In genomic region chr3:141412936-141413354, GRCh38 we compare ENCODE assay signal across 1 cellular context.
TF ChIP-seq lines count a peak whose summit lies in the region.

No MANE protein-coding gene starts in this region.

TF ChIP-seq in HepG2, 621 proteins besides CTCF, POLR2A, EP300 and RAD21 (continued from another document and continues in another):
- TF ChIP-seq ZBTB37 (CRISPR knock-in tag; IDR thresholded peaks at IDR 0.05) (no peak; the same call in 1 of the 2 replicates), HCFC1 (IDR thresholded peaks at IDR 0.05; ENCODE audit: low read depth, low read length) (no peak), KLF6 (CRISPR knock-in tag; IDR thresholded peaks at IDR 0.05) (no peak), KLF9 (CRISPR knock-in tag; IDR thresholded peaks at IDR 0.05; ENCODE audit: low read depth) (no peak), GPN1 (CRISPR knock-in tag; IDR thresholded peaks at IDR 0.05; ENCODE audit: borderline replicate concordance) (no peak), FOXA3 (CRISPR knock-in tag; IDR thresholded peaks at IDR 0.05) (peak; percentile 86), ZNF562 (CRISPR knock-in tag; IDR thresholded peaks at IDR 0.05; ENCODE audit: borderline replicate concordance) (no peak), SNAI1 (CRISPR knock-in tag; IDR thresholded peaks at IDR 0.05; ENCODE audit: borderline replicate concordance) (no peak), ZNF331 (CRISPR knock-in tag; IDR thresholded peaks at IDR 0.05) (peak; percentile 88), ATRX (CRISPR knock-in tag; IDR thresholded peaks at IDR 0.05; ENCODE audit: borderline replicate concordance) (no peak), YY1 (IDR thresholded peaks at IDR 0.05; ENCODE audit: insufficient read depth, insufficient replicate concordance, low read depth, low read length) (peak; percentile 54), NCOA5 (CRISPR knock-in tag; IDR thresholded peaks at IDR 0.05) (no peak), CHD2 (IDR thresholded peaks at IDR 0.05; ENCODE audit: low read depth, low read length) (no peak), REST (IDR thresholded peaks at IDR 0.05; ENCODE audit: borderline replicate concordance in 1 of 2, low read depth in 1 of 2, low read length in 2 of 2) (peak in 1 of 2 experiments; percentile 59; a peak in 1 of 4 replicates), MAZ (IDR thresholded peaks at IDR 0.05; ENCODE audit: borderline replicate concordance, low read depth, low read length) (no peak), MAZ (CRISPR knock-in tag; IDR thresholded peaks at IDR 0.05; ENCODE audit: low read depth) (no peak), TIGD3 (CRISPR knock-in tag; IDR thresholded peaks at IDR 0.05; ENCODE audit: borderline replicate concordance) (no peak), MXD4 (CRISPR knock-in tag; IDR thresholded peaks at IDR 0.05) (no peak), POGK (CRISPR knock-in tag; conservative IDR thresholded peaks at IDR 0.05) (no peak; the same call in 1 of the 2 replicates), RXRA (CRISPR knock-in tag; IDR thresholded peaks at IDR 0.05) (peak; percentile 46), SYNCRIP (IDR thresholded peaks at IDR 0.05; ENCODE audit: insufficient read depth, low read depth, low read length) (no peak), ZHX1 (CRISPR knock-in tag; IDR thresholded peaks at IDR 0.05; ENCODE audit: low read depth) (peak; percentile 65; the same call in 1 of the 2 replicates), SAP130 (CRISPR knock-in tag; IDR thresholded peaks at IDR 0.05; ENCODE audit: low read depth) (peak; percentile 83), HNF4A (CRISPR knock-in tag; IDR thresholded peaks at IDR 0.05) (peak; percentile 61), STAG1 (CRISPR knock-in tag; IDR thresholded peaks at IDR 0.05) (peak; percentile 50), WIZ (CRISPR knock-in tag; IDR thresholded peaks at IDR 0.05) (no peak), ZIK1 (CRISPR knock-in tag; IDR thresholded peaks at IDR 0.05; ENCODE audit: borderline replicate concordance, low read depth) (no peak), CSRNP1 (CRISPR knock-in tag; IDR thresholded peaks at IDR 0.05) (no peak), PHF5A (CRISPR knock-in tag; IDR thresholded peaks at IDR 0.05; ENCODE audit: low read depth, unreplicated experiment) (no peak), ZFP90 (CRISPR knock-in tag; IDR thresholded peaks at IDR 0.05; ENCODE audit: borderline replicate concordance) (peak; percentile 42; the same call in 1 of the 2 replicates), DBP (CRISPR knock-in tag; IDR thresholded peaks at IDR 0.05; ENCODE audit: not compliant biosample characterization) (no peak), GATAD2A (CRISPR knock-in tag; IDR thresholded peaks at IDR 0.05) (peak; percentile 93), NFIB (CRISPR knock-in tag; IDR thresholded peaks at IDR 0.05; ENCODE audit: borderline replicate concordance) (no peak), TARDBP (CRISPR knock-in tag; IDR thresholded peaks at IDR 0.05) (peak; percentile 68), GABPB1 (CRISPR knock-in tag; IDR thresholded peaks at IDR 0.05) (peak; percentile 56), ZNF326 (CRISPR knock-in tag; IDR thresholded peaks at IDR 0.05; ENCODE audit: borderline replicate concordance) (no peak), ZNF670 (CRISPR knock-in tag; IDR thresholded peaks at IDR 0.05; ENCODE audit: borderline replicate concordance) (no peak; the same call in 1 of the 2 replicates), STAT6 (CRISPR knock-in tag; IDR thresholded peaks at IDR 0.05; ENCODE audit: borderline replicate concordance) (no peak), RBAK (CRISPR knock-in tag; IDR thresholded peaks at IDR 0.05) (no peak), ZNF337 (CRISPR knock-in tag; IDR thresholded peaks at IDR 0.05; ENCODE audit: borderline replicate concordance, low read depth) (no peak), NFKBIZ (CRISPR knock-in tag; IDR thresholded peaks at IDR 0.05) (no peak), ZNF775 (CRISPR knock-in tag; IDR thresholded peaks at IDR 0.05; ENCODE audit: borderline replicate concordance) (0 out of 2 replicates have a peak, but pooled peaks have one; percentile 32), ATF1 (CRISPR knock-in tag; IDR thresholded peaks at IDR 0.05) (no peak), ZKSCAN8 (CRISPR knock-in tag; IDR thresholded peaks at IDR 0.05; ENCODE audit: borderline replicate concordance) (peak; percentile 67; the same call in 1 of the 2 replicates), MED1 (CRISPR knock-in tag; IDR thresholded peaks at IDR 0.05) (peak; percentile 85), RAD51 (IDR thresholded peaks at IDR 0.05; ENCODE audit: borderline replicate concordance) (no peak), ZNF10 (CRISPR knock-in tag; IDR thresholded peaks at IDR 0.05; ENCODE audit: borderline replicate concordance, low read depth) (no peak), RBM22 (optimal IDR thresholded peaks at IDR 0.05; ENCODE audit: low read length) (no peak), ZNF12 (CRISPR knock-in tag; IDR thresholded peaks at IDR 0.05) (0 out of 2 replicates have a peak, but pooled peaks have one; percentile 34), HINFP (CRISPR knock-in tag; IDR thresholded peaks at IDR 0.05; ENCODE audit: low read depth) (peak; percentile 84), ZFP37 (CRISPR knock-in tag; IDR thresholded peaks at IDR 0.05; ENCODE audit: borderline replicate concordance) (0 out of 2 replicates have a peak, but pooled peaks have one; percentile 48)
